Comparison of ENCODE assay signal across 8 cellular contexts in the genomic region with DNA sequence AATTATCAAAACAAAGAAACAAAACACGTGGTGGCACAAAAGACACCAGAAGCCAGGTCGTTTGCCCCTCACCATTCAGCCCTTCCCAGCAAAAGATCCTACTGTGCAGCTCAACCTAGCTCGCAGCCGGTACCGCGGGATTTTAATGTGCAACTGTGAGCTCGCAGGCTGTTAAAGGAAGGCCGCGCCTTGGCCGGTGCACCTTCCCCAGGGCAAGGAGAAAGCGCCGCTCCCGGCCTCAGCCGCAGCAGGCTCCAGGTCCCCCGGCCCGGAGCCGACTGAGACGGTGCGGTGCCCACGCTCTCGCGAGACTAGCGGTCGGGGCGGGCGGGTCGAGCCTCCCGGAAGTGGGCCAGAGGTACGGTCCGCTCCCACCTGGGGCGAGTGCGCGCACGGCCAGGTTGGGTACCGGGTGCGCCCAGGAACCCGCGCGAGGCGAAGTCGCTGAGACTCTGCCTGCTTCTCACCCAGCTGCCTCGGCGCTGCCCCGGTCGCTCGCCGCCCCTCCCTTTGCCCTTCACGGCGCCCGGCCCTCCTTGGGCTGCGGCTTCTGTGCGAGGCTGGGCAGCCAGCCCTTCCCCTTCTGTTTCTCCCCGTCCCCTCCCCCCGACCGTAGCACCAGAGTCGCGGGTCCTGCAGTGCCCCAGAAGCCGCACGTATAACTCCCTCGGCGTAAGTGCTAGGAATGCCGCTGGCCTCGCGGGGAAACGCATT. TPM values are rescaled to one million over a fixed set of nuclear protein-coding genes. Genes with fewer than 3 reads are reported as not detected.
DNase-seq lines count a peak whose midpoint lies in the region; ATAC-seq and TF ChIP-seq lines count a peak whose summit lies in the region.

A gene (plus strand): TSS at position 618 of the 714 bp plus-strand sequence. CDS start 682 bp downstream, outside the sequence.

- no peaks in the 10 kb centered on the region for H3K27me3 ChIP-seq in left ventricle myocardium inferior (ENCODE audit: low read depth)
- no peaks in the 10 kb centered on the region for H3K27me3 ChIP-seq in psoas muscle (ENCODE audit: insufficient read depth in 3 of 3, low read length in 2 of 3)

- peak within 1 kb of the TSS; percentile 93 for H3K27ac ChIP-seq in left ventricle myocardium inferior (replicated peaks)
- peak within 1 kb of the TSS; percentile 95 for H3K27ac ChIP-seq in psoas muscle
- peak within 1 kb of the TSS; percentile 88 for H3K27ac ChIP-seq in urinary bladder (ENCODE audit: low read depth)

- WGBS in psoas muscle, 3 donors: 1% methylated on average over 47 to 65 of the region's 65 CpGs
- WGBS in urinary bladder: under 1% methylated on average over 65 of the region's 65 CpGs

- H3K4me1 ChIP-seq in left ventricle myocardium inferior (peaks cover 54% of the 10 kb centered on the region), psoas muscle (peaks cover 41% of the 10 kb centered on the region), urinary bladder (ENCODE audit: insufficient read depth) (no peaks in the 10 kb centered on the region)

- peak; percentile 64 for DNase-seq in GM12864 (ENCODE audit: low read depth)
- DNase-seq in NCI-H1092 (lab: John Stamatoyannopoulos, UW): peak; percentile 79
- peak; percentile 77 to 87 (median 84) for DNase-seq in T-helper 1 cell
- peak; percentile 66 for DNase-seq in amniotic epithelial cell (ENCODE audit: low read depth)
- peak; percentile 85 for DNase-seq in left ventricle myocardium inferior
- peak; percentile 89 to 93 for DNase-seq in psoas muscle

- no peak for TF ChIP-seq CTCF in GM12864 (IDR thresholded peaks at IDR 0.05; ENCODE audit: low read depth, low read length, missing control alignments)
- TF ChIP-seq CTCF in left ventricle myocardium inferior (IDR thresholded peaks at IDR 0.05; ENCODE audit: borderline replicate concordance): no peak
- TF ChIP-seq CTCF in psoas muscle (IDR thresholded peaks at IDR 0.05): no peak

- H3K4me3 ChIP-seq in GM12864 (ENCODE audit: low read depth, low read length): peak within 1 kb of the TSS; percentile 81
- H3K4me3 ChIP-seq in left ventricle myocardium inferior: peak within 1 kb of the TSS; percentile 84
- peak within 1 kb of the TSS; percentile 87 for H3K4me3 ChIP-seq in psoas muscle
- peak within 1 kb of the TSS; percentile 59 for H3K4me3 ChIP-seq in urinary bladder (ENCODE audit: low read depth, low read length)

- H3K9me3 ChIP-seq in left ventricle myocardium inferior (replicated peaks) (no peaks in the 10 kb centered on the region), psoas muscle (no peaks in the 10 kb centered on the region)

- intact Hi-C loops in left ventricle myocardium inferior (cut with micrococcal nuclease): no loop called here
- intact Hi-C loops in psoas muscle (cut with DNase I): loop anchor here (2.0 to 10.0 kb wide), 3 partner anchors 33 to 185 kb away; no protein-coding TSS in a partner anchor

- peaks cover 11% of the 10 kb centered on the region for H3K36me3 ChIP-seq in left ventricle myocardium inferior
- H3K36me3 ChIP-seq in psoas muscle (ENCODE audit: insufficient read depth in 1 of 2, low read depth in 1 of 2): no peaks in the 10 kb centered on the region
- no peaks in the 10 kb centered on the region for H3K36me3 ChIP-seq in urinary bladder (ENCODE audit: insufficient read depth)

- ATAC-seq in HG02588 (IDR thresholded peaks at IDR 0.05; ENCODE audit: unreplicated experiment): peak; percentile 99
- peak; percentile 88 to 95 (median 91) for ATAC-seq in psoas muscle

RNA-seq across cellular contexts. Expression of the gene that starts here (rescaled TPM):
- 64.3 TPM for total RNA-seq in left ventricle myocardium inferior
- total RNA-seq in psoas muscle: 100 to 1,000 TPM; 110 to 159 (median 116) TPM
- polyA plus RNA-seq in psoas muscle: 10 to 100 TPM in 2 of 3 donors, 1 to 10 TPM in 1; 8.4 to 82.7 (median 33.7) TPM
- total RNA-seq in urinary bladder: 48.1 TPM
- 16.1 TPM for polyA plus RNA-seq in urinary bladder

Comparison
In these comparisons a context has a peak if more than half of its experiments do, and no peak if none do; other contexts are left out.
1. Peak in every context shown above with its lines: DNase-seq, ATAC-seq, H3K4me3 ChIP-seq and H3K27ac ChIP-seq.